ENCODE assay signal across 32 cellular contexts in genomic region chr6:106549521-106549920, GRCh38.
DNase-seq lines count a peak whose midpoint lies in the region; ATAC-seq, FAIRE-seq and TF ChIP-seq lines count a peak whose summit lies in the region.
"Had no signal": no experiment of that assay in that cellular context is flagged by ENCODE, and none has a peak within 500 bp of the region (broad histone marks: within the 10 kb centered on the region; RNA-seq: fewer than 3 reads in every experiment).

No MANE protein-coding gene starts in this region.

- peaks cover 2 to 3% of the 10 kb centered on the region in 2 donors for H3K9me3 Mint-ChIP-seq in activated T-cell treated with anti-CD3 and anti-CD28 coated beads, Interleukin-2, amount 50 U/mL, for 72 hours
- no peaks in the 10 kb centered on the region for H3K9me3 Mint-ChIP-seq in IgD-negative memory B cell
- H3K9me3 Mint-ChIP-seq in activated naive CD8-positive, alpha-beta T cell treated with anti-CD3 and anti-CD28 coated beads for 36 hours, result peaks cover 8% of the 10 kb centered on the region
- H3K9me3 Mint-ChIP-seq in activated T-helper 1 cell treated with anti-CD3 and anti-CD28 coated beads, Interleukin-12 subunit alpha, Interleukin-12 subunit beta, Interleukin-2, Interleukin-4 antibody, amounts not matched to agents 30 ng/mL and 10 ng/mL and 1 ng/mL, durations not matched to agents 14 hours and 24 hours and 36 hours, result peaks cover 3% of the 10 kb centered on the region

- H2BK5ac ChIP-seq in mesendoderm (ENCODE audit: low read length), result no peak overlapping the region

- H3K36me3 Mint-ChIP-seq in activated T-cell treated with anti-CD3 and anti-CD28 coated beads, Interleukin-2, amount 50 U/mL, for 72 hours (ENCODE audit: insufficient read depth in 2 of 2), result peaks cover 21 to 53% of the 10 kb centered on the region in 2 donors
- H3K36me3 Mint-ChIP-seq in IgD-negative memory B cell, result peaks cover 21% of the 10 kb centered on the region
- peaks cover 62% of the 10 kb centered on the region for H3K36me3 Mint-ChIP-seq in activated naive CD8-positive, alpha-beta T cell treated with anti-CD3 and anti-CD28 coated beads for 36 hours
- H3K36me3 Mint-ChIP-seq in activated T-helper 1 cell treated with anti-CD3 and anti-CD28 coated beads, Interleukin-12 subunit alpha, Interleukin-12 subunit beta, Interleukin-2, Interleukin-4 antibody, amounts not matched to agents 30 ng/mL and 10 ng/mL and 1 ng/mL, durations not matched to agents 14 hours and 24 hours and 36 hours (ENCODE audit: low read depth), result peaks cover 57% of the 10 kb centered on the region

- H3K79me2 ChIP-seq in mesendoderm (ENCODE audit: control insufficient read depth, insufficient read depth, low read length), result no peaks in the 10 kb centered on the region

- H3K27me3 Mint-ChIP-seq in activated T-cell treated with anti-CD3 and anti-CD28 coated beads, Interleukin-2, amount 50 U/mL, for 72 hours (ENCODE audit: low read depth), result no peaks in the 10 kb centered on the region
- no peaks in the 10 kb centered on the region for H3K27me3 Mint-ChIP-seq in IgD-negative memory B cell
- H3K27me3 Mint-ChIP-seq in activated naive CD8-positive, alpha-beta T cell treated with anti-CD3 and anti-CD28 coated beads for 36 hours, result no peaks in the 10 kb centered on the region
- no peaks in the 10 kb centered on the region for H3K27me3 Mint-ChIP-seq in activated T-helper 1 cell treated with anti-CD3 and anti-CD28 coated beads, Interleukin-12 subunit alpha, Interleukin-12 subunit beta, Interleukin-2, Interleukin-4 antibody, amounts not matched to agents 30 ng/mL and 10 ng/mL and 1 ng/mL, durations not matched to agents 14 hours and 24 hours and 36 hours (ENCODE audit: insufficient read depth)
- H3K27me3 Mint-ChIP-seq: activated naive CD8-positive, alpha-beta T cell treated with anti-CD3 and anti-CD28 coated beads, Interleukin-2, amount 10 ng/mL, durations not matched to agents 7 days and 5 days; naive thymus-derived CD4-positive, alpha-beta T cell had no signal

- intact Hi-C loops in activated T-helper 1 cell treated with anti-CD3 and anti-CD28 coated beads, Interleukin-12 subunit alpha, Interleukin-12 subunit beta, Interleukin-2, Interleukin-4 antibody, amounts not matched to agents 30 ng/mL and 10 ng/mL and 1 ng/mL, durations not matched to agents 14 hours and 24 hours and 36 hours (cut with micrococcal nuclease), result no loop called here

- H2AK5ac ChIP-seq in mesendoderm (ENCODE audit: low read length), result no peak overlapping the region

- no peak overlapping the region for H3K4me2 ChIP-seq in mesendoderm (ENCODE audit: low read length)

- no peak overlapping the region for H2BK15ac ChIP-seq in mesendoderm (replicated peaks; ENCODE audit: low read depth)

- H3K27ac Mint-ChIP-seq in activated T-cell treated with anti-CD3 and anti-CD28 coated beads, Interleukin-2, amount 50 U/mL, for 72 hours, result peak overlapping the region; percentile 43
- peak overlapping the region; percentile 76 to 93 (median 85) for H3K27ac Mint-ChIP-seq in IgD-negative memory B cell
- H3K27ac Mint-ChIP-seq in activated naive CD8-positive, alpha-beta T cell treated with anti-CD3 and anti-CD28 coated beads for 36 hours, result peak overlapping the region; percentile 32
- no peak overlapping the region for H3K27ac Mint-ChIP-seq in activated T-helper 1 cell treated with anti-CD3 and anti-CD28 coated beads, Interleukin-12 subunit alpha, Interleukin-12 subunit beta, Interleukin-2, Interleukin-4 antibody, amounts not matched to agents 30 ng/mL and 10 ng/mL and 1 ng/mL, durations not matched to agents 14 hours and 24 hours and 36 hours
- H3K27ac Mint-ChIP-seq: activated naive CD8-positive, alpha-beta T cell treated with anti-CD3 and anti-CD28 coated beads, Interleukin-2, amount 10 ng/mL, durations not matched to agents 7 days and 5 days had no signal

- no peak overlapping the region for H3K4me3 Mint-ChIP-seq in activated T-cell treated with anti-CD3 and anti-CD28 coated beads, Interleukin-2, amount 50 U/mL, for 72 hours
- H3K4me3 Mint-ChIP-seq in IgD-negative memory B cell, result peak overlapping the region in 1 of 4 donors; percentile 70
- no peak overlapping the region for H3K4me3 Mint-ChIP-seq in activated naive CD8-positive, alpha-beta T cell treated with anti-CD3 and anti-CD28 coated beads for 36 hours
- no peak overlapping the region for H3K4me3 Mint-ChIP-seq in activated T-helper 1 cell treated with anti-CD3 and anti-CD28 coated beads, Interleukin-12 subunit alpha, Interleukin-12 subunit beta, Interleukin-2, Interleukin-4 antibody, amounts not matched to agents 30 ng/mL and 10 ng/mL and 1 ng/mL, durations not matched to agents 14 hours and 24 hours and 36 hours
- H3K4me3 Mint-ChIP-seq: activated naive CD8-positive, alpha-beta T cell treated with anti-CD3 and anti-CD28 coated beads, Interleukin-2, amount 10 ng/mL, durations not matched to agents 7 days and 5 days had no signal

- no peak for FAIRE-seq in GM19239 (lab: Jason Lieb, UNC)
- FAIRE-seq: astrocyte, endometrium, GM18507, small intestine had no signal

- H3K9me3 ChIP-seq in neutrophil, result no peaks in the 10 kb centered on the region
- H3K9me3 ChIP-seq: Caco-2, gastroesophageal sphincter, upper lobe of left lung had no signal

- no peak overlapping the region for H3K4ac ChIP-seq in mesendoderm (ENCODE audit: low read depth, low read length)

- H3K79me1 ChIP-seq in mesendoderm (ENCODE audit: low read length), result no peaks in the 10 kb centered on the region

- no peak for ATAC-seq in activated T-cell treated with anti-CD3 and anti-CD28 coated beads, Interleukin-2, amount 50 U/mL, for 72 hours (replicated peaks in 1 of 2)
- ATAC-seq: gastroesophageal sphincter; left lobe of liver; naive thymus-derived CD4-positive, alpha-beta T cell had no signal

- no peak overlapping the region for H4K8ac ChIP-seq in mesendoderm (ENCODE audit: low read depth, low read length)

- H3K4me1 ChIP-seq in neutrophil (ENCODE audit: control insufficient read depth in 1 of 2, insufficient read depth in 1 of 2, low read depth in 1 of 2, low read length in 1 of 2), result peaks cover 52 to 55% of the 10 kb centered on the region in 2 experiments
- H3K4me1 ChIP-seq in mesendoderm (ENCODE audit: control insufficient read depth, low read depth, low read length), result peaks cover 2% of the 10 kb centered on the region

- no peak overlapping the region for H3K4me3 ChIP-seq in neutrophil (ENCODE audit: low read depth in 1 of 2, low read length in 1 of 2)
- no peak overlapping the region for H3K4me3 ChIP-seq in mesendoderm (ENCODE audit: low read length)
- H3K4me3 ChIP-seq: gastroesophageal sphincter, upper lobe of left lung had no signal

- H4K5ac ChIP-seq in mesendoderm (ENCODE audit: low read length), result no peak overlapping the region

- no CpG with 5 or more reads among the region's 1 CpG for WGBS in mesendoderm (ENCODE audit: extremely low coverage, insufficient coverage, low lambda C conversion rate)

- DNase-seq in activated T-cell treated with anti-CD3 and anti-CD28 coated beads, Interleukin-2, amount 50 U/mL, for 72 hours, result no peak
- DNase-seq in activated T-cell treated with anti-CD3 and anti-CD28 coated beads for 4 hours, result no peak
- DNase-seq in activated naive CD8-positive, alpha-beta T cell treated with anti-CD3 and anti-CD28 coated beads for 36 hours, result no peak
- no peak for DNase-seq in activated T-helper 1 cell treated with anti-CD3 and anti-CD28 coated beads, Interleukin-12 subunit alpha, Interleukin-12 subunit beta, Interleukin-2, Interleukin-4 antibody, amounts not matched to agents 30 ng/mL and 10 ng/mL and 1 ng/mL, durations not matched to agents 14 hours and 24 hours and 36 hours (ENCODE audit: low spot score)
- DNase-seq in mesendoderm, result no peak
- no peak for DNase-seq in GM19239 (ENCODE audit: insufficient read length, low spot score)
- DNase-seq: activated CD4-positive, alpha-beta T cell treated with anti-CD3 and anti-CD28 coated beads for 1 hour; activated naive CD8-positive, alpha-beta T cell treated with anti-CD3 and anti-CD28 coated beads, Interleukin-2, amount 10 ng/mL, durations not matched to agents 7 days and 5 days; Caco-2; caudate nucleus; dermis blood vessel endothelial cell; DND-41; H7; hippocampal formation; naive thymus-derived CD4-positive, alpha-beta T cell; NCI-H1092 treated with DMSO at 0.1 percent for 48 hours; NCI-H2029; NCI-H446; NCI-H82; occipital lobe; small intestine; stimulated activated CD8-positive, alpha-beta memory T cell treated with anti-CD3 and anti-CD28 coated beads, Interleukin-4, amount 100 ng/mL, for 48 hours; substantia nigra; T-helper 1 cell had no signal

- H3K36me3 ChIP-seq in neutrophil (peaks cover 58% of the 10 kb centered on the region), mesendoderm (ENCODE audit: control insufficient read depth, insufficient read depth, low read length) (no peaks in the 10 kb centered on the region)

- H2BK120ac ChIP-seq in mesendoderm (ENCODE audit: low read depth, low read length), result no peak overlapping the region

- peak overlapping the region; percentile 74 for H3K27ac ChIP-seq in neutrophil
- no peak overlapping the region for H3K27ac ChIP-seq in mesendoderm (ENCODE audit: low read depth, low read length)
- H3K27ac ChIP-seq: gastroesophageal sphincter had no signal

- no peaks in the 10 kb centered on the region for H3K27me3 ChIP-seq in neutrophil
- H3K27me3 ChIP-seq in mesendoderm (ENCODE audit: insufficient read depth, low read length, poor library complexity), result no peaks in the 10 kb centered on the region
- H3K27me3 ChIP-seq: gastroesophageal sphincter, upper lobe of left lung had no signal

- H3K9ac ChIP-seq in mesendoderm (ENCODE audit: low read length), result no peak overlapping the region

- no peak overlapping the region for H3K56ac ChIP-seq in mesendoderm (ENCODE audit: low read length)

- peaks cover 75% of the 10 kb centered on the region for H3K4me1 Mint-ChIP-seq in activated T-cell treated with anti-CD3 and anti-CD28 coated beads, Interleukin-2, amount 50 U/mL, for 72 hours (ENCODE audit: low read depth)
- peaks cover 29 to 36% (median 34%) of the 10 kb centered on the region in 3 donors for H3K4me1 Mint-ChIP-seq in IgD-negative memory B cell
- peaks cover 46% of the 10 kb centered on the region for H3K4me1 Mint-ChIP-seq in activated naive CD8-positive, alpha-beta T cell treated with anti-CD3 and anti-CD28 coated beads for 36 hours
- peaks cover 40% of the 10 kb centered on the region for H3K4me1 Mint-ChIP-seq in activated T-helper 1 cell treated with anti-CD3 and anti-CD28 coated beads, Interleukin-12 subunit alpha, Interleukin-12 subunit beta, Interleukin-2, Interleukin-4 antibody, amounts not matched to agents 30 ng/mL and 10 ng/mL and 1 ng/mL, durations not matched to agents 14 hours and 24 hours and 36 hours (ENCODE audit: low read depth)

- no peak overlapping the region for H3K23ac ChIP-seq in mesendoderm (ENCODE audit: low read length)

- TF ChIP-seq CTCF in neutrophil (IDR thresholded peaks at IDR 0.05), result no peak

- H3K18ac ChIP-seq in mesendoderm (ENCODE audit: low read length), result no peak overlapping the region
